8 cellular contexts compared by ENCODE assay signal in genomic region chr10:74151057-74151878, GRCh38. TPM values are rescaled to one million over a fixed set of nuclear protein-coding genes. Genes with fewer than 3 reads are reported as not detected.
A peak's percentile ranks its signal among the peaks of the same experiment; 100 is the strongest.
DNase-seq lines count a peak whose midpoint lies in the region; ATAC-seq, FAIRE-seq and TF ChIP-seq lines count a peak whose summit lies in the region.

ADK (plus strand) TSS chr10:74151221; CDS start chr10:74151279, 58 bp downstream.

- H3K27ac ChIP-seq in CD8-positive, alpha-beta T cell (ENCODE audit: low read depth, low read length): peak within 1 kb of the TSS; percentile 86
- H3K27ac ChIP-seq in H1 (ENCODE audit: low read depth, low read length): peak within 1 kb of the TSS; percentile 95
- H3K27ac ChIP-seq in mesendoderm (ENCODE audit: low read depth, low read length): peak within 1 kb of the TSS; percentile 75

- peak within 1 kb of the TSS; percentile 94 for H3K18ac ChIP-seq in H1 (ENCODE audit: extremely low read depth, low read length)
- peak within 1 kb of the TSS; percentile 71 for H3K18ac ChIP-seq in mesendoderm (ENCODE audit: low read length)

- H3K56ac ChIP-seq in H1 (replicated peaks; ENCODE audit: insufficient read length, low read depth, low read length) (peak within 1 kb of the TSS; percentile 80), mesendoderm (ENCODE audit: low read length) (peak within 1 kb of the TSS; percentile 99)

- no peak for TF ChIP-seq EP300 in H1 (IDR thresholded peaks at IDR 0.05; ENCODE audit: borderline replicate concordance in 1 of 2, low read depth in 2 of 2, low read length in 2 of 2)

- peak; percentile 22 for TF ChIP-seq CTCF in CD8-positive, alpha-beta T cell (IDR thresholded peaks at IDR 0.05)
- peak in 2 of 3 experiments; percentile 35 to 47; a peak in 3 of 4 replicates for TF ChIP-seq CTCF in H1 (IDR thresholded peaks at IDR 0.05; ENCODE audit: control extremely low read depth in 1 of 3, insufficient read depth in 1 of 3, low read depth in 1 of 3, low read length in 3 of 3)

- no peaks in the 10 kb centered on the region for H3K9me3 ChIP-seq in CD8-positive, alpha-beta T cell (ENCODE audit: low read length)
- no peaks in the 10 kb centered on the region for H3K9me3 ChIP-seq in H1 (ENCODE audit: insufficient read depth in 2 of 2, low read depth in 1 of 2, low read length in 1 of 2)

- no peak for FAIRE-seq in H1 (lab: Jason Lieb, UNC)

- peak; percentile 96 for ATAC-seq in CD8-positive, alpha-beta T cell
- peak; percentile 77 for ATAC-seq in GM19372 (IDR thresholded peaks at IDR 0.05; ENCODE audit: low read depth, unreplicated experiment)
- peak; percentile 60 for ATAC-seq in HG03558 (IDR thresholded peaks at IDR 0.05; ENCODE audit: extremely low read depth, unreplicated experiment)

- no peak within 1 kb of the TSS for H2BK120ac ChIP-seq in H1 (replicated peaks; ENCODE audit: low read depth, low read length)
- H2BK120ac ChIP-seq in mesendoderm (ENCODE audit: low read depth, low read length): no peak within 1 kb of the TSS

- H2AK5ac ChIP-seq in H1 (ENCODE audit: low read depth, low read length) (0 out of 2 replicates have a peak within 1 kb of the TSS, but pooled peaks have one; percentile 28), mesendoderm (ENCODE audit: low read length) (no peak within 1 kb of the TSS)

- H2BK12ac ChIP-seq in H1 (ENCODE audit: low read depth, low read length): peak within 1 kb of the TSS; percentile 86

- peak within 1 kb of the TSS; percentile 84 to 98 (median 92) for H3K9ac ChIP-seq in H1 (replicated peaks in 1 of 4; ENCODE audit: extremely low read depth in 1 of 4, low read depth in 3 of 4, low read length in 3 of 4)
- H3K9ac ChIP-seq in mesendoderm (ENCODE audit: low read length): peak within 1 kb of the TSS; percentile 93

- H3K23ac ChIP-seq in H1 (ENCODE audit: insufficient read length) (no peak within 1 kb of the TSS), mesendoderm (ENCODE audit: low read length) (peak within 1 kb of the TSS; percentile 73)

- H3K9me3 Mint-ChIP-seq in CD8-positive, alpha-beta T cell: no peaks in the 10 kb centered on the region

- H3K36me3 ChIP-seq in CD8-positive, alpha-beta T cell (ENCODE audit: insufficient read depth, low read length): no peaks in the 10 kb centered on the region
- H3K36me3 ChIP-seq in H1 (ENCODE audit: control insufficient read depth in 2 of 4, insufficient read depth in 4 of 4, low read length in 3 of 4) (no peaks in the 10 kb centered on the region), mesendoderm (ENCODE audit: control insufficient read depth, insufficient read depth, low read length) (peaks cover 2% of the 10 kb centered on the region)

- no peak within 1 kb of the TSS for H2BK20ac ChIP-seq in H1 (ENCODE audit: low read length)

- no peak within 1 kb of the TSS; the same call in 1 of the 2 replicates for H2BK15ac ChIP-seq in H1 (ENCODE audit: low read length)
- H2BK15ac ChIP-seq in mesendoderm (replicated peaks; ENCODE audit: low read depth): no peak within 1 kb of the TSS

- no peak within 1 kb of the TSS for H3K27ac Mint-ChIP-seq in CD8-positive, alpha-beta T cell

- no peaks in the 10 kb centered on the region; the same call in none of the 2 replicates for H3K79me1 ChIP-seq in H1 (ENCODE audit: low read depth, low read length)
- peaks cover 12% of the 10 kb centered on the region for H3K79me1 ChIP-seq in mesendoderm (ENCODE audit: low read length)

- H3K14ac ChIP-seq in H1 (ENCODE audit: insufficient read length): peak within 1 kb of the TSS; percentile 27

- H3K4me1 ChIP-seq in CD8-positive, alpha-beta T cell (ENCODE audit: insufficient read depth, low read length): peaks cover 30% of the 10 kb centered on the region
- H3K4me1 ChIP-seq in H1 (replicated peaks in 1 of 4; ENCODE audit: control insufficient read depth in 3 of 4, insufficient read depth in 4 of 4, low read length in 3 of 4) (peaks cover 0 to 2% (median under 1%) of the 10 kb centered on the region in 4 experiments; a peak in 3 of 7 replicates), mesendoderm (ENCODE audit: control insufficient read depth, low read depth, low read length) (peaks cover 3% of the 10 kb centered on the region)

- peak within 1 kb of the TSS; percentile 99 for H4K5ac ChIP-seq in H1 (ENCODE audit: insufficient read length, low read depth, low read length)
- H4K5ac ChIP-seq in mesendoderm (ENCODE audit: low read length): no peak within 1 kb of the TSS

- H3K4me2 ChIP-seq in H1 (ENCODE audit: insufficient read depth in 1 of 2, low read depth in 2 of 2, low read length in 2 of 2): peak within 1 kb of the TSS; percentile 72 to 75
- peak within 1 kb of the TSS; percentile 100 for H3K4me2 ChIP-seq in mesendoderm (ENCODE audit: low read length)

- peak within 1 kb of the TSS; percentile 81; the same call in 1 of the 2 replicates for H2AFZ ChIP-seq in H1 (ENCODE audit: low read length)

- peak; percentile 99 to 100 (median 100) for DNase-seq in CD8-positive, alpha-beta T cell
- DNase-seq in NOMO-1 (lab: John Stamatoyannopoulos, UW; ENCODE audit: unreplicated experiment in 2 of 2) (peak; percentile 88 to 95), H1 (ENCODE audit: low read depth in 1 of 2, low spot score in 2 of 2) (peak; percentile 98 to 100), mesendoderm (peak; percentile 99)
- DNase-seq in activated CD8-positive, alpha-beta memory T cell treated with anti-CD3 and anti-CD28 coated beads for 4 hours (ENCODE audit: low read depth in 2 of 2): peak; percentile 100
- DNase-seq in stimulated activated CD8-positive, alpha-beta memory T cell treated with anti-CD3 and anti-CD28 coated beads, Interleukin-15, amount 100 ng/mL, for 1 hour (ENCODE audit: low read depth): peak; percentile 100

- H3K27me3 ChIP-seq in CD8-positive, alpha-beta T cell (ENCODE audit: insufficient read depth, low read length): no peaks in the 10 kb centered on the region
- H3K27me3 ChIP-seq in H1 (replicated peaks in 1 of 4; ENCODE audit: control insufficient read depth in 3 of 4, extremely low read depth in 1 of 4, insufficient read depth in 3 of 4, low read length in 3 of 4) (no peaks in the 10 kb centered on the region), mesendoderm (ENCODE audit: insufficient read depth, low read length, poor library complexity) (no peaks in the 10 kb centered on the region)

- peaks cover 0 to 6% of the 10 kb centered on the region in 2 experiments for H4K20me1 ChIP-seq in H1 (replicated peaks in 1 of 2; ENCODE audit: control insufficient read depth in 1 of 2, insufficient read depth in 2 of 2, low read length in 2 of 2)

- H3K4me3 ChIP-seq in CD8-positive, alpha-beta T cell (ENCODE audit: low read depth, low read length): peak within 1 kb of the TSS; percentile 78
- peak within 1 kb of the TSS; percentile 79 to 98 (median 94) for H3K4me3 ChIP-seq in H1 (ENCODE audit: extremely low read depth in 1 of 4, insufficient read depth in 2 of 4, low read depth in 3 of 4, low read length in 4 of 4)
- H3K4me3 ChIP-seq in mesendoderm (ENCODE audit: low read length): peak within 1 kb of the TSS; percentile 97

- peak in 1 of 2 experiments; percentile 41; a peak in 2 of 4 replicates for TF ChIP-seq RAD21 in H1 (IDR thresholded peaks at IDR 0.05 in 1 of 2, conservative IDR thresholded peaks at IDR 0.05 in 1 of 2; ENCODE audit: low read depth in 2 of 2, low read length in 2 of 2)

- CTCF ChIA-PET in CD8-positive, alpha-beta T cell (lab: Charles Lee): interaction anchor here (0.6 to 2.8 kb wide), 14 partner anchors 9 to 1079 kb away, joined by 3 to 14 read pairs (median 3); no protein-coding TSS in a partner anchor
- CTCF ChIA-PET in H1 (lab: Charles Lee; ENCODE audit: partially characterized antibody): interaction anchor here (1.0 to 1.6 kb wide), 5 partner anchors 13 to 62 kb away, joined by 3 to 5 read pairs (median 3); no protein-coding TSS in a partner anchor

- intact Hi-C loops in CD8-positive, alpha-beta T cell (cut with DNase I, micrococcal nuclease): loop anchor here (1.0 to 10.0 kb wide), 13 partner anchors 25 to 1796 kb away; partner anchors contain the start of genes COMTD1 (in 1 of the 2), DNAJB12 (in 1 of the 2), DNAJC9 (in 1 of the 2) and NDST2 (in 1 of the 2)

- peak within 1 kb of the TSS; percentile 13 for H3K4ac ChIP-seq in H1 (replicated peaks; ENCODE audit: insufficient read length, low read depth, low read length)
- H3K4ac ChIP-seq in mesendoderm (ENCODE audit: low read depth, low read length): peak within 1 kb of the TSS; percentile 78

- H3K36me3 Mint-ChIP-seq in CD8-positive, alpha-beta T cell: peaks cover 17% of the 10 kb centered on the region

- no peak within 1 kb of the TSS for H3K4me3 Mint-ChIP-seq in CD8-positive, alpha-beta T cell

- TF ChIP-seq POLR2A in H1 (IDR thresholded peaks at IDR 0.05; ENCODE audit: control extremely low read depth in 1 of 2, low read depth in 2 of 2, low read length in 2 of 2): peak in 1 of 2 experiments; percentile 95; a peak in 2 of 3 replicates

- peaks cover 12% of the 10 kb centered on the region for H3K23me2 ChIP-seq in H1 (ENCODE audit: low read depth, low read length)

- WGBS in H1 (ENCODE audit: extremely low coverage in 1 of 2, insufficient coverage in 1 of 2, insufficient read length in 1 of 2, insufficient replicate concordance in 2 of 2, low coverage in 1 of 2, low lambda C conversion rate in 2 of 2, missing lambda C conversion rate in 1 of 2), 2 experiments: 1% methylated on average over 55 of the region's 55 CpGs; no CpG with 5 or more reads in 1 of the 2 experiments
- no CpG with 5 or more reads among the region's 55 CpGs for WGBS in mesendoderm (ENCODE audit: extremely low coverage, insufficient coverage, low lambda C conversion rate)

- H4K91ac ChIP-seq in H1 (replicated peaks; ENCODE audit: insufficient read length, low read length): peak within 1 kb of the TSS; percentile 45

- POLR2A ChIA-PET in CD8-positive, alpha-beta T cell (lab: Charles Lee): interaction anchor here (0.8 to 1.9 kb wide), 12 partner anchors 15 to 960 kb away, joined by 3 to 20 read pairs (median 4); partner anchors contain the start of gene KAT6B
- POLR2A ChIA-PET in H1 (lab: Charles Lee; ENCODE audit: partially characterized antibody): interaction anchor here (0.6 to 3.1 kb wide), 18 partner anchors 11 to 377 kb away, joined by 3 to 20 read pairs (median 4); no protein-coding TSS in a partner anchor

- peaks cover 42% of the 10 kb centered on the region for H3K4me1 Mint-ChIP-seq in CD8-positive, alpha-beta T cell (ENCODE audit: low read depth)

- H4K8ac ChIP-seq in H1 (ENCODE audit: extremely low read depth, insufficient read depth, low read length) (peak within 1 kb of the TSS; percentile 98), mesendoderm (ENCODE audit: low read depth, low read length) (no peak within 1 kb of the TSS)

- H2BK5ac ChIP-seq in H1 (ENCODE audit: low read depth, low read length): peak within 1 kb of the TSS; percentile 96
- H2BK5ac ChIP-seq in mesendoderm (ENCODE audit: low read length): peak within 1 kb of the TSS; percentile 76

- no peaks in the 10 kb centered on the region for H3K27me3 Mint-ChIP-seq in CD8-positive, alpha-beta T cell (ENCODE audit: low read depth)

- H3K79me2 ChIP-seq in H1 (ENCODE audit: control insufficient read depth in 1 of 2, insufficient read depth in 2 of 2, low read length in 2 of 2): peaks cover 3 to 67% of the 10 kb centered on the region in 2 experiments; a peak in 3 of 4 replicates
- peaks cover 33% of the 10 kb centered on the region for H3K79me2 ChIP-seq in mesendoderm (ENCODE audit: control insufficient read depth, insufficient read depth, low read length)

RNA-seq across cellular contexts. Expression of gene ADK, which starts in this region (rescaled TPM):
- total RNA-seq in CD8-positive, alpha-beta T cell: 10 to 100 TPM; 20.7 to 21.8 TPM
- 39.8 and 42.4 TPM in 2 replicates for total RNA-seq in H1 (2021; fragmentation: NEBNext Ultra II Directional; extraction: Animal tissue kit (Norgen Biotek cat#: 25700))
- 6.7 and 12.3 TPM in 2 replicates for polyA plus RNA-seq in H1 (2011; rRNA removed)
- polyA plus RNA-seq in H1 (2011; cell fraction: cytosol; rRNA removed): 16.1 TPM
- polyA plus RNA-seq in H1 (2011; cell fraction: nucleus; rRNA removed): 6.3 TPM
- 21.7 to 24.9 TPM (median 23.2 TPM) in 4 replicates for polyA plus RNA-seq in H1 (2012, experiment 1 of 2)
- 3.2 TPM for polyA plus RNA-seq in H1 (2012, experiment 2 of 2)
- polyA plus RNA-seq in H1 (2013, experiment 1 of 2): 24.0 TPM
- 25.5 TPM for polyA plus RNA-seq in H1 (2013, experiment 2 of 2)
- 12.9 and 17.9 TPM in 2 replicates for polyA minus RNA-seq in H1 (2011; rRNA and poly(A)+ RNA removed)
- polyA minus RNA-seq in H1 (2011; cell fraction: cytosol; rRNA and poly(A)+ RNA removed): 14.6 TPM
- 30.2 TPM for polyA minus RNA-seq in H1 (2011; cell fraction: nucleus; rRNA and poly(A)+ RNA removed)
- polyA plus RNA-seq in mesendoderm (2013, experiment 1 of 2): 34.7 TPM
- polyA plus RNA-seq in mesendoderm (2013, experiment 2 of 2): 35.7 TPM

Comparison
In these comparisons a context has a peak if more than half of its experiments do, and no peak if none do; other contexts are left out.
1. Peak in every context shown above with its lines: DNase-seq, ATAC-seq, H3K4me3 ChIP-seq and H3K27ac ChIP-seq.